ENCODE assay signal across 11 cellular contexts in the genomic region with DNA sequence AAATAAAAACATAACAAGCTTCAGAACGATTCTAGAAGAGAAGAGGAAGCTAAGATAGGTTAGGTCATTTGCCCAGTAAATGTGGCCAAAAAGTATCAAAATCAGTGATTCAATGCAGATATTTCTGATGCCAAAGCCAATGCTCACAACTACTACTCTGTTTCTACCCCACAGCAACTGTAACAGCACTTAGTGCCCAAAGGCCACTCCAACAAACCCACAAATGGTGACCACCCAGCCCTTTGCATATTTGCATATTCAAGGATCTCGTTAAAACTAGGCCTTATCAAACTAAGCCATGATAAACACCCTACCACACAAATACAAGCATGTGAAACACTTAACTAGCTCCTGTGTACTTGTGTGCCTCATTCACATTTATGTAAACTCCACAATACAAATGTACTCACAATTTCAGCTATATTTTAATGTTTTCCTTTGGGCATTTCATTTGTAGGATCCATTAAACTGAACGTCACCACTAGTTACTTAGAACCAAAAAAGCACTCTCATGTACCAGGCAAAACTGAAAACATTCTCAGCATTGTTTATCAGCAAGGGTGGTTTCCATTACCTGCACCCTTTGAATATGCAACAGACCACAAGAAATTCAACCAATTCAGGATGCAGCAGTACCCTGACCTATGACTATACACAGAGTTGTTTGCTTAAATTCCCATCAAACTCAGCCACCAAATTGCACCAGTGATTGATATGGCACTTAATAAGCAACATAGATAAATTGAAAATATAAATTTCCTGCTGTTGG.
A peak's percentile ranks its signal among the peaks of the same experiment; 100 is the strongest.
DNase-seq lines count a peak whose midpoint lies in the region; ATAC-seq, FAIRE-seq and TF ChIP-seq lines count a peak whose summit lies in the region.
"Had no signal": no experiment of that assay in that cellular context is flagged by ENCODE, and none has a peak within 500 bp of the region (broad histone marks: within the 10 kb centered on the region; RNA-seq: fewer than 3 reads in every experiment).

No MANE protein-coding gene starts in this region.

- H3K4me3 ChIP-seq in choroid plexus epithelial cell (ENCODE audit: low read depth, low read length): no peak overlapping the region
- H3K4me3 ChIP-seq: lower lobe of right lung had no signal

- ATAC-seq in GM19023 (IDR thresholded peaks at IDR 0.05; ENCODE audit: unreplicated experiment) (peak; percentile 80), HG03280 (IDR thresholded peaks at IDR 0.05; ENCODE audit: unreplicated experiment) (peak; percentile 58), HG03139 (IDR thresholded peaks at IDR 0.05; ENCODE audit: unreplicated experiment) (no peak)
- ATAC-seq: lower lobe of right lung had no signal

- DNase-seq in GM12892 (ENCODE audit: insufficient read length): no peak
- DNase-seq in choroid plexus epithelial cell (ENCODE audit: low read depth): peak; percentile 20
- no peak for DNase-seq in D341Med (ENCODE audit: low spot score)
- DNase-seq in DMS79 treated with DMSO at 0.1 percent for 48 hours (lab: John Stamatoyannopoulos, UW): no peak
- DNase-seq: activated naive CD4-positive, alpha-beta T cell treated with Interleukin-2 at 50 U/mL for 16 hours; effector memory CD4-positive, alpha-beta T cell; lower lobe of right lung; natural killer cell had no signal

- no peak for TF ChIP-seq CTCF in choroid plexus epithelial cell (conservative IDR thresholded peaks at IDR 0.05; ENCODE audit: low read depth, low read length)

- FAIRE-seq in GM12892 (lab: Jason Lieb, UNC): peak; percentile 53

- TF ChIP-seq POLR2A in GM12892 (IDR thresholded peaks at IDR 0.05; ENCODE audit: low read depth, low read length): no peak
